ENCODE assay signal across 1 cellular context in the genomic region with DNA sequence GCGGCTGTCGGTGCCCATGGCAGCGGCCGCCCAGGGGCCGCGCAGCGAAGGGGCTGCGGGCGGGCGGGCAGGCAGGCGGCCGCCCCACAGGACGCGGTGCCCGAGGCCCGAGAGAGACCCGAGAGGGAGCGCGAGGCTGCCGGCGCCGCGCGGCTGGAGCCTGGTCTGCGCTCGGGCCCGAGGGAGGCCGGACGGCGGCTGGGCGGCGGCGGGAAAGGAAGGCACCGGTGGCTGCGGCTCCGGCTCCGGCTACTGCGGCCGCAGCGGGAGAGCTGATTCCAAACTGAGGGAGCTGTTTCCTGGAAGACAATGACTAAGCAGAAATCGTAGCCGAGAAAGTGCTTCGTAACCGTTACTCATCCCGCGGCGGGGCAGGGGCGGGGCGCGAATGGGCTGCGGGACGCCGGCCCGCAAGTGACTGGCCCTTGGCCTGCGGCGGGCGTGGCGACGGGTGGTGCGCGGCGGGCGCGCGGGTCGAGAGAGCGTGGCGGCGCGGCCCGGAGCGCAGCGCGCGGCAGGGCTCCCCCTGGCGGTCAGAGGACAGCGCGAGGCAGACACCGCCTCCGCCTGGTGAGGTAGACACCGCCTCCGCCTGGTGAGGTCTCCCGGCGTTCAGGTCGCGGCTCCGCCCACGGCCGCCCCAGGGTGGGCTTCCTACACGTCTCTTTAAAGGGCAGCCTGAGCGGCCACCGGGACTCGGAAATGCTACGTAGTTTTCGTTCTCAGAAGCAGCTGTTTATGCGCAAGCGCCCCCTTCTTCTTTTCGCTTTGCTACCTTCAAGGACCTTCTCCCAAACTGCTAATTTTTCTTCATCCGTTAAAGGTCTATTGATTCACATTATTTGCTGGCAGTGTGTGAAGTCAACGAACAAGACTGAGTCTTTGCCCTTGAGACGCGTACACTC.
TF ChIP-seq lines count a peak whose summit lies in the region.

A gene with protein sequence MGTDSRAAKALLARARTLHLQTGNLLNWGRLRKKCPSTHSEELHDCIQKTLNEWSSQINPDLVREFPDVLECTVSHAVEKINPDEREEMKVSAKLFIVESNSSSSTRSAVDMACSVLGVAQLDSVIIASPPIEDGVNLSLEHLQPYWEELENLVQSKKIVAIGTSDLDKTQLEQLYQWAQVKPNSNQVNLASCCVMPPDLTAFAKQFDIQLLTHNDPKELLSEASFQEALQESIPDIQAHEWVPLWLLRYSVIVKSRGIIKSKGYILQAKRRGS (minus strand): TSS at position 285 of the 905 bp plus-strand sequence. CDS start 267 bp downstream, at position 18.

TF ChIP-seq in A549, 52 proteins besides CTCF, POLR2A, EP300 and RAD21 (continued from another document):
- TF ChIP-seq, protein P1, sequence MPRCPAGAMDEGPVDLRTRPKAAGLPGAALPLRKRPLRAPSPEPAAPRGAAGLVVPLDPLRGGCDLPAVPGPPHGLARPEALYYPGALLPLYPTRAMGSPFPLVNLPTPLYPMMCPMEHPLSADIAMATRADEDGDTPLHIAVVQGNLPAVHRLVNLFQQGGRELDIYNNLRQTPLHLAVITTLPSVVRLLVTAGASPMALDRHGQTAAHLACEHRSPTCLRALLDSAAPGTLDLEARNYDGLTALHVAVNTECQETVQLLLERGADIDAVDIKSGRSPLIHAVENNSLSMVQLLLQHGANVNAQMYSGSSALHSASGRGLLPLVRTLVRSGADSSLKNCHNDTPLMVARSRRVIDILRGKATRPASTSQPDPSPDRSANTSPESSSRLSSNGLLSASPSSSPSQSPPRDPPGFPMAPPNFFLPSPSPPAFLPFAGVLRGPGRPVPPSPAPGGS (IDR thresholded peaks at IDR 0.05): peak; percentile 63; the same call in 2 of the 3 replicates
- TF ChIP-seq HOXB5 (CRISPR knock-in tag; IDR thresholded peaks at IDR 0.05): peak; percentile 19; the same call in 1 of the 2 replicates
